In genomic region chr17:80009391-80010282, GRCh38 we compare ENCODE assay signal across 27 cellular contexts. TPM values are rescaled to one million over a fixed set of nuclear protein-coding genes. Genes with fewer than 3 reads are reported as not detected.
DNase-seq lines count a peak whose midpoint lies in the region; ATAC-seq and TF ChIP-seq lines count a peak whose summit lies in the region.
"Had no signal": no experiment of that assay in that cellular context is flagged by ENCODE, and none has a peak within 500 bp of the region (broad histone marks: within the 10 kb centered on the region; RNA-seq: fewer than 3 reads in every experiment).

No MANE protein-coding gene starts in this region.

- no CpG with 5 or more reads among the region's 34 CpGs for WGBS in right lobe of liver (ENCODE audit: insufficient coverage, low coverage, low lambda C conversion rate, missing lambda C conversion rate)

- TF ChIP-seq POLR2A in right lobe of liver (IDR thresholded peaks at IDR 0.05), result no peak

- peak; percentile 55 for DNase-seq in activated effector memory CD4-positive, alpha-beta T cell treated with anti-CD3 and anti-CD28 coated beads, Interleukin-2, amount 50 U/mL, for 16 hours
- no peak for DNase-seq in activated effector memory CD4-positive, alpha-beta T cell treated with Interleukin-2 at 50 U/mL for 16 hours
- DNase-seq in WERI-Rb-1 (no peak), right lobe of liver (peak in 2 of 3 donors; percentile 17 to 50), OCI-M1 (lab: John Stamatoyannopoulos, UW) (no peak), chondrocyte (ENCODE audit: low spot score) (no peak)
- no peak for DNase-seq in effector CD8-positive, alpha-beta T cell (lab: John Stamatoyannopoulos, UW)
- DNase-seq: DMS153, DND-41, GOT3, HCEC 1CT, Kasumi-1, NCI-H1092 treated with DMSO at 0.1 percent for 48 hours, NCI-H1436, NCI-H187, NCI-H2081 treated with DMSO at 0.1 percent for 48 hours, NCI-H2171, NCI-H226, NCI-H510A, NCI-H69, SHP77 treated with DMSO at 0.1 percent for 48 hours had no signal

- H3K9me3 Mint-ChIP-seq in chondrocyte (ENCODE audit: low read depth), result no peaks in the 10 kb centered on the region

- TF ChIP-seq CTCF in WERI-Rb-1 (IDR thresholded peaks at IDR 0.05; ENCODE audit: low read depth, low read length) (no peak), right lobe of liver (IDR thresholded peaks at IDR 0.05) (no peak), chondrocyte (IDR thresholded peaks at IDR 0.05) (no peak)

- no peak overlapping the region for H3K4me3 Mint-ChIP-seq in chondrocyte (ENCODE audit: unreplicated experiment)
- H3K4me3 Mint-ChIP-seq: B cell, CD14-positive monocyte had no signal

- peaks cover 89% of the 10 kb centered on the region for H3K36me3 ChIP-seq in WERI-Rb-1
- H3K36me3 ChIP-seq in right lobe of liver, result peaks cover 0 to 18% (median under 1%) of the 10 kb centered on the region in 4 donors

- peaks cover 0 to 12% (median 3%) of the 10 kb centered on the region in 4 donors for H3K4me1 ChIP-seq in right lobe of liver

- H3K9me3 ChIP-seq in WERI-Rb-1 (ENCODE audit: severe bottlenecking) (no peaks in the 10 kb centered on the region), right lobe of liver (no peaks in the 10 kb centered on the region)

- no peak overlapping the region for H3K27ac Mint-ChIP-seq in chondrocyte (ENCODE audit: unreplicated experiment)
- H3K27ac Mint-ChIP-seq: B cell, CD14-positive monocyte had no signal

- no peak overlapping the region for H3K4me3 ChIP-seq in WERI-Rb-1 (ENCODE audit: low read depth, low read length)
- H3K4me3 ChIP-seq in right lobe of liver, result no peak overlapping the region
- H3K4me3 ChIP-seq: SK-N-MC had no signal

- no peak for ATAC-seq in right lobe of liver

- peaks cover 5% of the 10 kb centered on the region for H3K4me1 Mint-ChIP-seq in chondrocyte (ENCODE audit: low read depth)

- H3K27me3 ChIP-seq in WERI-Rb-1 (ENCODE audit: insufficient read depth, low read depth, severe bottlenecking) (no peaks in the 10 kb centered on the region), right lobe of liver (no peaks in the 10 kb centered on the region)

- peak overlapping the region; percentile 85 for H3K27ac ChIP-seq in WERI-Rb-1
- no peak overlapping the region for H3K27ac ChIP-seq in right lobe of liver
- H3K27ac ChIP-seq: 22Rv1, HL-60, RWPE1, SK-N-MC had no signal

- intact Hi-C loops in right lobe of liver (cut with DNase I), result loop anchor here in 1 of 2 donors (5.0 kb wide), 1 partner anchor 68 kb away; no protein-coding TSS in a partner anchor

- no peaks in the 10 kb centered on the region for H3K27me3 Mint-ChIP-seq in chondrocyte (ENCODE audit: low read depth)
- H3K27me3 Mint-ChIP-seq: B cell had no signal

- peaks cover 3% of the 10 kb centered on the region for H3K36me3 Mint-ChIP-seq in chondrocyte (ENCODE audit: low read depth)
- H3K36me3 Mint-ChIP-seq: CD14-positive monocyte had no signal

RNA-seq across cellular contexts. Expression of gene TBC1D16, which starts 26.0 kb away (rescaled TPM):
- total RNA-seq in right lobe of liver, result 10 to 100 TPM in 4 of 6 experiments, 1 to 10 TPM in 2; 5.8 to 21.0 (median 14.4) TPM
- total RNA-seq in chondrocyte, result 51.4 to 72.7 TPM (median 55.4 TPM) in 3 replicates

RNA-seq across cellular contexts. Expression of gene CCDC40, which starts 26.8 kb away (rescaled TPM):
- total RNA-seq in right lobe of liver (1 to 10 TPM; 1.7 to 3.1 (median 2.1) TPM), chondrocyte (5.8 to 11.8 TPM (median 6.5 TPM) in 3 replicates)

Comparison
In these comparisons a context has a peak if more than half of its experiments do, and no peak if none do; other contexts are left out.
1. DNase-seq: peak in activated effector memory CD4-positive, alpha-beta T cell treated with anti-CD3 and anti-CD28 coated beads, Interleukin-2, amount 50 U/mL, for 16 hours (single experiment) and right lobe of liver (2 of 3); none in activated effector memory CD4-positive, alpha-beta T cell treated with Interleukin-2 at 50 U/mL for 16 hours (single experiment), WERI-Rb-1 (single experiment), effector CD8-positive, alpha-beta T cell (single experiment), OCI-M1 (single experiment) and chondrocyte (single experiment).